Comparison of ENCODE assay signal across 23 cellular contexts in genomic region chr2:157426477-157426994, GRCh38. TPM values are rescaled to one million over a fixed set of nuclear protein-coding genes. Genes with fewer than 3 reads are reported as not detected.
DNase-seq lines count a peak whose midpoint lies in the region; ATAC-seq, FAIRE-seq and TF ChIP-seq lines count a peak whose summit lies in the region.
"Had no signal": no experiment of that assay in that cellular context is flagged by ENCODE, and none has a peak within 500 bp of the region (broad histone marks: within the 10 kb centered on the region; RNA-seq: fewer than 3 reads in every experiment).

No MANE protein-coding gene starts in this region.

- peaks cover 35% of the 10 kb centered on the region for H3K79me2 ChIP-seq in GM12878 (ENCODE audit: control insufficient read depth, insufficient read depth, low read length)

- no peak overlapping the region for H2AFZ ChIP-seq in GM12878 (ENCODE audit: control insufficient read depth, low read depth, low read length)

- H3K27ac Mint-ChIP-seq in activated naive CD4-positive, alpha-beta T cell treated with anti-CD3 and anti-CD28 coated beads, Interleukin-2, amount 10 ng/mL, durations not matched to agents 7 days and 5 days, result peak overlapping the region; percentile 76
- peak overlapping the region; percentile 71 for H3K27ac Mint-ChIP-seq in activated B cell treated with CpG ODN at 0.5 μM for 24 hours
- H3K27ac Mint-ChIP-seq in stimulated activated naive CD8-positive, alpha-beta T cell treated with anti-CD3 and anti-CD28 coated beads, Interleukin-15, amount 100 ng/mL, for 72 hours, result peak overlapping the region; percentile 38 to 63

- peaks cover 20% of the 10 kb centered on the region for H3K9me3 ChIP-seq in GM12878 (replicated peaks; ENCODE audit: control insufficient read depth, insufficient read depth, low read length)
- H3K9me3 ChIP-seq: testis had no signal

- no peak overlapping the region for H3K9ac ChIP-seq in GM12878 (ENCODE audit: control insufficient read depth, insufficient read depth, low read length)

- TF ChIP-seq RAD21 in GM12878 (IDR thresholded peaks at IDR 0.05; ENCODE audit: insufficient read depth, low read depth, low read length), result no peak

- no peaks in the 10 kb centered on the region for H3K27me3 Mint-ChIP-seq in activated naive CD4-positive, alpha-beta T cell treated with anti-CD3 and anti-CD28 coated beads, Interleukin-2, amount 10 ng/mL, durations not matched to agents 7 days and 5 days
- no peaks in the 10 kb centered on the region for H3K27me3 Mint-ChIP-seq in activated B cell treated with CpG ODN at 0.5 μM for 24 hours
- no peaks in the 10 kb centered on the region for H3K27me3 Mint-ChIP-seq in stimulated activated naive CD8-positive, alpha-beta T cell treated with anti-CD3 and anti-CD28 coated beads, Interleukin-15, amount 100 ng/mL, for 72 hours

- H4K20me1 ChIP-seq in GM12878 (ENCODE audit: control insufficient read depth, insufficient read depth), result no peaks in the 10 kb centered on the region

- WGBS in GM12878 (ENCODE audit: insufficient coverage, insufficient replicate concordance, low lambda C conversion rate, missing lambda C conversion rate), result 94% methylated on average over 4 of the region's 4 CpGs

- H3K36me3 ChIP-seq in GM12878 (ENCODE audit: control insufficient read depth in 2 of 2, insufficient read depth in 2 of 2, low read length in 1 of 2), result peaks cover 20 to 67% of the 10 kb centered on the region in 2 experiments
- H3K36me3 ChIP-seq: brain microvascular endothelial cell, SJCRH30 had no signal

- RAD21 ChIA-PET in GM12878 (lab: Charles Lee; ENCODE audit: unreplicated experiment), result interaction anchor here (1.1 to 1.3 kb wide), 3 partner anchors 9 to 14 kb away, joined by 3 to 4 read pairs (median 4); no protein-coding TSS in a partner anchor

- H3K4me1 Mint-ChIP-seq in activated naive CD4-positive, alpha-beta T cell treated with anti-CD3 and anti-CD28 coated beads, Interleukin-2, amount 10 ng/mL, durations not matched to agents 7 days and 5 days, result peaks cover 84% of the 10 kb centered on the region
- peaks cover 50% of the 10 kb centered on the region for H3K4me1 Mint-ChIP-seq in activated B cell treated with CpG ODN at 0.5 μM for 24 hours
- H3K4me1 Mint-ChIP-seq in stimulated activated naive CD8-positive, alpha-beta T cell treated with anti-CD3 and anti-CD28 coated beads, Interleukin-15, amount 100 ng/mL, for 72 hours, result peaks cover 88% of the 10 kb centered on the region

- no peaks in the 10 kb centered on the region; the same call in 1 of the 2 replicates for H3K4me1 ChIP-seq in GM12878 (ENCODE audit: control insufficient read depth, insufficient read depth, low read length)
- H3K4me1 ChIP-seq: testis had no signal

- CTCF ChIA-PET in activated naive CD4-positive, alpha-beta T cell treated with anti-CD3 and anti-CD28 coated beads, Interleukin-2, amount 10 ng/mL, durations not matched to agents 7 days and 5 days (lab: Charles Lee), result no interaction called here
- CTCF ChIA-PET in activated B cell treated with CpG ODN at 0.5 μM for 24 hours (lab: Charles Lee), result interaction anchor here (1.0 to 2.2 kb wide), 3 partner anchors 8 to 99 kb away, joined by 3 to 12 read pairs (median 4); no protein-coding TSS in a partner anchor
- CTCF ChIA-PET in GM12878 (lab: Yijun Ruan, JAX), result interaction anchor here (0.9 to 1.3 kb wide), 5 partner anchors 13 to 123 kb away, joined by 3 read pairs; partner anchors contain the start of gene CYTIP

- no peak; the same call in 1 of the 2 replicates for TF ChIP-seq POLR2A in GM12878 (IDR thresholded peaks at IDR 0.05; ENCODE audit: low read depth, low read length)

- H3K4me3 ChIP-seq in GM12878, result no peak overlapping the region
- H3K4me3 ChIP-seq: SJCRH30, smooth muscle cell, testis had no signal

- H3K36me3 Mint-ChIP-seq in activated naive CD4-positive, alpha-beta T cell treated with anti-CD3 and anti-CD28 coated beads, Interleukin-2, amount 10 ng/mL, durations not matched to agents 7 days and 5 days, result peaks cover 89% of the 10 kb centered on the region
- peaks cover 87% of the 10 kb centered on the region for H3K36me3 Mint-ChIP-seq in activated B cell treated with CpG ODN at 0.5 μM for 24 hours (ENCODE audit: low read depth)

- peaks cover 5% of the 10 kb centered on the region for H3K9me3 Mint-ChIP-seq in activated naive CD4-positive, alpha-beta T cell treated with anti-CD3 and anti-CD28 coated beads, Interleukin-2, amount 10 ng/mL, durations not matched to agents 7 days and 5 days
- H3K9me3 Mint-ChIP-seq in activated B cell treated with CpG ODN at 0.5 μM for 24 hours, result peaks cover 3% of the 10 kb centered on the region
- no peaks in the 10 kb centered on the region for H3K9me3 Mint-ChIP-seq in stimulated activated naive CD8-positive, alpha-beta T cell treated with anti-CD3 and anti-CD28 coated beads, Interleukin-15, amount 100 ng/mL, for 72 hours

- FAIRE-seq in GM12878 (lab: Jason Lieb, UNC), result no peak

- SMC1A ChIA-PET in GM12878 (lab: Charles Lee; ENCODE audit: uncharacterized antibody, unreplicated experiment), result interaction anchor here (0.7 to 10.7 kb wide), 4 partner anchors 9 to 13 kb away, joined by 3 to 218 read pairs (median 4); no protein-coding TSS in a partner anchor

- no peak for TF ChIP-seq EP300 in GM12878 (IDR thresholded peaks at IDR 0.05; ENCODE audit: borderline replicate concordance in 1 of 2, control insufficient read depth in 1 of 2, low read depth in 2 of 2, low read length in 2 of 2)

- intact Hi-C loops in activated B cell treated with CpG ODN at 0.5 μM for 24 hours (cut with micrococcal nuclease) (loop anchor here (1.0 kb wide), 1 partner anchor 13 kb away; no protein-coding TSS in a partner anchor), GM12878 (cut with micrococcal nuclease; ENCODE audit: unreplicated experiment) (no loop called here)

- TF ChIP-seq CTCF in activated B cell treated with CpG ODN at 0.5 μM for 24 hours (IDR thresholded peaks at IDR 0.05) (no peak), GM12878 (IDR thresholded peaks at IDR 0.05 in 2 of 3, conservative IDR thresholded peaks at IDR 0.05 in 1 of 3; ENCODE audit: control insufficient read depth in 2 of 3, extremely low read depth in 1 of 3, insufficient read depth in 1 of 3, low read depth in 3 of 3, low read length in 3 of 3) (no peak)

- no peak for DNase-seq in activated naive CD4-positive, alpha-beta T cell treated with anti-CD3 and anti-CD28 coated beads, Interleukin-2, amount 10 ng/mL, durations not matched to agents 7 days and 5 days
- no peak for DNase-seq in activated naive CD4-positive, alpha-beta T cell (lab: John Stamatoyannopoulos, UW)
- no peak for DNase-seq in activated B cell treated with CpG ODN at 0.5 μM for 24 hours
- no peak for DNase-seq in GM12878 (ENCODE audit: low read depth, low spot score)
- DNase-seq in stimulated activated naive CD8-positive, alpha-beta T cell treated with anti-CD3 and anti-CD28 coated beads, Interleukin-15, amount 100 ng/mL, for 72 hours, result no peak
- no peak for DNase-seq in substantia nigra (lab: John Stamatoyannopoulos, UW)
- DNase-seq: activated CD4-positive, alpha-beta T cell treated with anti-CD3 and anti-CD28 coated beads, Interleukin-2, amount 50 U/mL, for 4 hours; activated T-cell treated with anti-CD3 and anti-CD28 coated beads, Interleukin-2, amount 50 U/mL, for 1 hour; brain microvascular endothelial cell; effector CD4-positive, alpha-beta T cell; NCI-H1092; NCI-H1930; NCI-H2227 treated with DMSO at 0.1 percent for 48 hours; NCI-H69; retina; SJCRH30; stimulated activated CD4-positive, alpha-beta T cell treated with anti-CD3 and anti-CD28 coated beads, Interleukin-2, amount 100 ng/mL, for 24 hours; testis had no signal

- no peak overlapping the region for H3K4me2 ChIP-seq in GM12878 (ENCODE audit: control insufficient read depth, insufficient read depth)
- H3K4me2 ChIP-seq: smooth muscle cell had no signal

- in situ Hi-C loops in GM12878 (cut with MboI), result no loop called here

- BruUV-seq in GM12878 (replicated peaks; lab: Mats Ljungman, UMichigan), result no TSS peak

- H3K4me3 Mint-ChIP-seq in activated naive CD4-positive, alpha-beta T cell treated with anti-CD3 and anti-CD28 coated beads, Interleukin-2, amount 10 ng/mL, durations not matched to agents 7 days and 5 days, result peak overlapping the region; percentile 26
- H3K4me3 Mint-ChIP-seq in activated B cell treated with CpG ODN at 0.5 μM for 24 hours, result no peak overlapping the region
- H3K4me3 Mint-ChIP-seq in stimulated activated naive CD8-positive, alpha-beta T cell treated with anti-CD3 and anti-CD28 coated beads, Interleukin-15, amount 100 ng/mL, for 72 hours, result peak overlapping the region; percentile 55 to 92

- ATAC-seq in activated B cell treated with CpG ODN at 0.5 μM for 24 hours (ENCODE audit: low read depth) (no peak), GM12878 (no peak), HG03439 (IDR thresholded peaks at IDR 0.05; ENCODE audit: unreplicated experiment) (no peak)
- peak; percentile 36 for ATAC-seq in stimulated activated naive CD8-positive, alpha-beta T cell treated with anti-CD3 and anti-CD28 coated beads, Interleukin-15, amount 100 ng/mL, for 72 hours

- H3K27ac ChIP-seq in GM12878 (ENCODE audit: control insufficient read depth, insufficient read depth) (no peak overlapping the region), substantia nigra (ENCODE audit: low read depth, low read length, poor library complexity, severe bottlenecking) (no peak overlapping the region)
- H3K27ac ChIP-seq: brain microvascular endothelial cell, C4-2B, SJCRH30 had no signal

- no peaks in the 10 kb centered on the region for H3K27me3 ChIP-seq in GM12878 (replicated peaks in 1 of 2; ENCODE audit: control insufficient read depth in 2 of 2, insufficient read depth in 2 of 2, low read length in 1 of 2)
- H3K27me3 ChIP-seq: brain microvascular endothelial cell, SJCRH30, testis had no signal

- POLR2A ChIA-PET in activated B cell treated with CpG ODN at 0.5 μM for 24 hours (lab: Charles Lee), result interaction anchor here (0.6 to 2.6 kb wide), 6 partner anchors 11 to 43 kb away, joined by 3 to 10 read pairs (median 4); no protein-coding TSS in a partner anchor
- POLR2A ChIA-PET in GM12878 (lab: Charles Lee), result interaction anchor here (1.1 kb wide), 1 partner anchor 10 kb away, joined by 3 read pairs; no protein-coding TSS in a partner anchor

RNA-seq across cellular contexts. Expression of gene CYTIP, which starts 17.4 kb away (rescaled TPM):
- 129 and 130 TPM in 2 replicates for total RNA-seq in activated B cell treated with CpG ODN at 0.5 μM for 24 hours
- 245 and 264 TPM in 2 replicates for total RNA-seq in GM12878 (2013; cell fraction: nucleolus; rRNA removed)
- 73.6 and 74.4 TPM in 2 replicates for total RNA-seq in GM12878 (2014; rRNA removed)
- total RNA-seq in GM12878 (2014; rRNA removed; fragmentation: Illumina TruSeq; extraction: Trizol), result 94.2 and 97.1 TPM in 2 replicates
- total RNA-seq in GM12878 (2021), result 63.7 and 64.9 TPM in 2 replicates
- polyA plus RNA-seq in GM12878 (2011; ENCODE audit: low read depth), result 86.9 TPM
- 178 and 213 TPM in 2 replicates for polyA plus RNA-seq in GM12878 (2011; rRNA removed)
- 88.3 and 124 TPM in 2 replicates for polyA plus RNA-seq in GM12878 (2011; cell fraction: cytosol; rRNA removed)
- polyA plus RNA-seq in GM12878 (2011; cell fraction: nucleus; rRNA removed), result 57.7 and 73.8 TPM in 2 replicates
- 92.3 and 147 TPM in 2 replicates for polyA plus RNA-seq in GM12878 (2012)
- polyA plus RNA-seq in GM12878 (2014; fragmentation: Illumina TruSeq; extraction: Trizol), result 71.4 and 99.2 TPM in 2 replicates
- polyA plus RNA-seq in GM12878 (2014; fragmentation: Nextera tagmentation; extraction: Ambion mirVana), result 10 to 100 TPM; 71.6 to 75.4 TPM
- polyA plus RNA-seq in GM12878 (2014; rRNA removed), result 51.2 and 55.1 TPM in 2 replicates
- 10 to 100 TPM; 73.2 to 76.5 TPM for polyA plus RNA-seq in GM12878 (2016; fragmentation: Nextera tagmentation; extraction: Ambion mirVana)
- 173 and 213 TPM in 2 replicates for polyA minus RNA-seq in GM12878 (2011; rRNA and poly(A)+ RNA removed)
- 103 TPM in 2 replicates for polyA minus RNA-seq in GM12878 (2011; cell fraction: cytosol; rRNA and poly(A)+ RNA removed)
- 449 and 546 TPM in 2 replicates for polyA minus RNA-seq in GM12878 (2011; cell fraction: nucleus; rRNA and poly(A)+ RNA removed)
- total RNA-seq: lung microvascular endothelial cell, smooth muscle cell had no signal
- polyA plus RNA-seq: AG04450, smooth muscle cell had no signal
